ENCODE assay signal across 19 cellular contexts in genomic region chr16:724188-725040, GRCh38. TPM values are rescaled to one million over a fixed set of nuclear protein-coding genes. Genes with fewer than 3 reads are reported as not detected.
A peak's percentile ranks its signal among the peaks of the same experiment; 100 is the strongest.
DNase-seq lines count a peak whose midpoint lies in the region; TF ChIP-seq lines count a peak whose summit lies in the region.
"Had no signal": no experiment of that assay in that cellular context is flagged by ENCODE, and none has a peak within 500 bp of the region (broad histone marks: within the 10 kb centered on the region; RNA-seq: fewer than 3 reads in every experiment).

No MANE protein-coding gene starts in this region.

- H3K9ac ChIP-seq in KMS-11: no peak overlapping the region

- H3K36me3 ChIP-seq in KMS-11 (ENCODE audit: insufficient read depth) (no peaks in the 10 kb centered on the region), breast epithelium (no peaks in the 10 kb centered on the region)
- H3K36me3 ChIP-seq: thoracic aorta had no signal

- no peaks in the 10 kb centered on the region for H3K9me3 ChIP-seq in breast epithelium
- H3K9me3 ChIP-seq: esophagus muscularis mucosa, thoracic aorta had no signal

- H3K4me3 ChIP-seq in KMS-11 (IDR thresholded peaks at IDR 0.05; ENCODE audit: insufficient read depth, low read depth, low read length) (no peak overlapping the region), breast epithelium (no peak overlapping the region)
- H3K4me3 ChIP-seq: esophagus muscularis mucosa, thoracic aorta had no signal

- no peak for TF ChIP-seq POLR2A in breast epithelium (IDR thresholded peaks at IDR 0.05)

- H3K79me2 ChIP-seq in KMS-11 (ENCODE audit: insufficient read depth, low read depth): no peaks in the 10 kb centered on the region

- H2AFZ ChIP-seq in KMS-11 (ENCODE audit: low read depth): no peak overlapping the region

- intact Hi-C loops in breast epithelium (cut with DNase I; ENCODE audit: low total_unique reads): no loop called here

- TF ChIP-seq CTCF in KMS-11 (conservative IDR thresholded peaks at IDR 0.05; ENCODE audit: low read depth, low read length) (no peak), breast epithelium (IDR thresholded peaks at IDR 0.05) (no peak)

- H3K27me3 ChIP-seq in KMS-11 (ENCODE audit: insufficient read depth, low read depth) (no peaks in the 10 kb centered on the region), breast epithelium (no peaks in the 10 kb centered on the region)

- DNase-seq in DMS 273 (lab: John Stamatoyannopoulos, UW; ENCODE audit: unreplicated experiment): peak; percentile 55
- DNase-seq in DMS 273 treated with DMSO at 0.1 percent for 48 hours (lab: John Stamatoyannopoulos, UW): no peak
- peak; percentile 69 for DNase-seq in myocyte (ENCODE audit: low read depth)
- DNase-seq in breast epithelium (ENCODE audit: low spot score in 2 of 2): no peak
- DNase-seq in NCI-H446 treated with DMSO at 0.1 percent for 48 hours (lab: John Stamatoyannopoulos, UW): no peak
- DNase-seq: 8988T; activated CD4-positive, alpha-beta T cell treated with anti-CD3 and anti-CD28 coated beads, Interleukin-2, amount 50 U/mL, for 4 hours; activated naive CD4-positive, alpha-beta T cell treated with anti-CD3 and anti-CD28 coated beads for 36 hours; activated T-cell treated with anti-CD3 and anti-CD28 coated beads, Interleukin-2, amount 50 U/mL, for 24 hours; anterior cingulate cortex; C1 segment of cervical spinal cord; DMS79 treated with DMSO at 0.1 percent for 48 hours; left colon; MM.1S; NCI-H1694; Right ventricle myocardium superior had no signal

- H3K4me1 ChIP-seq in KMS-11 (ENCODE audit: low read depth, poor library complexity, severe bottlenecking) (peaks cover 52% of the 10 kb centered on the region), breast epithelium (peaks cover 12 to 30% of the 10 kb centered on the region in 2 donors)

- peak overlapping the region; percentile 24; the same call in 1 of the 2 replicates for H3K4me2 ChIP-seq in KMS-11

- no peaks in the 10 kb centered on the region for H4K20me1 ChIP-seq in KMS-11 (ENCODE audit: insufficient read depth)

- H3K27ac ChIP-seq in KMS-11 (no peak overlapping the region), breast epithelium (no peak overlapping the region)
- H3K27ac ChIP-seq: esophagus muscularis mucosa, thoracic aorta had no signal

RNA-seq across cellular contexts. Expression of gene CCDC78, which starts 1.8 kb away (rescaled TPM):
- total RNA-seq in myocyte (5.9 and 6.0 TPM in 2 replicates), breast epithelium (1 to 10 TPM in 2 of 3 donors, under 1 TPM in 1; 0.48 to 2.9 (median 2.6) TPM)
- polyA plus RNA-seq in myocyte (2012): 5.2 TPM

RNA-seq across cellular contexts. Expression of gene HAGHL, which starts 2.5 kb away (rescaled TPM):
- total RNA-seq in myocyte (32.6 and 38.5 TPM in 2 replicates), breast epithelium (1 to 10 TPM; 4.3 to 7.5 (median 5.1) TPM)
- polyA plus RNA-seq in myocyte (2012): 29.3 TPM

RNA-seq across cellular contexts. Expression of gene ANTKMT, which starts 3.5 kb away (rescaled TPM):
- total RNA-seq in myocyte: 44.0 and 71.7 TPM in 2 replicates
- 39.6 TPM for polyA plus RNA-seq in myocyte (2012)
- total RNA-seq in breast epithelium: 10 to 100 TPM; 29.9 to 35.7 (median 30.4) TPM

RNA-seq across cellular contexts. Expression of gene METRN, which starts 9.5 kb away (rescaled TPM):
- total RNA-seq in myocyte (105 and 172 TPM in 2 replicates), breast epithelium (10 to 100 TPM; 23.6 to 30.2 (median 24.3) TPM)
- polyA plus RNA-seq in myocyte (2012): 71.5 TPM

RNA-seq across cellular contexts. Expression of gene CIAO3, which starts 16.4 kb away (rescaled TPM):
- total RNA-seq in myocyte (39.2 TPM in 2 replicates), breast epithelium (10 to 100 TPM; 23.0 to 43.2 (median 41.6) TPM)
- 29.6 TPM for polyA plus RNA-seq in myocyte (2012)

Comparison
In these comparisons a context has a peak if more than half of its experiments do, and no peak if none do; other contexts are left out.
1. DNase-seq: peak in DMS 273 (single experiment) and myocyte (single experiment); none in DMS 273 treated with DMSO at 0.1 percent for 48 hours (single experiment), breast epithelium (0 of 2) and NCI-H446 treated with DMSO at 0.1 percent for 48 hours (single experiment).